ENCODE assay signal across 8 cellular contexts in the genomic region with DNA sequence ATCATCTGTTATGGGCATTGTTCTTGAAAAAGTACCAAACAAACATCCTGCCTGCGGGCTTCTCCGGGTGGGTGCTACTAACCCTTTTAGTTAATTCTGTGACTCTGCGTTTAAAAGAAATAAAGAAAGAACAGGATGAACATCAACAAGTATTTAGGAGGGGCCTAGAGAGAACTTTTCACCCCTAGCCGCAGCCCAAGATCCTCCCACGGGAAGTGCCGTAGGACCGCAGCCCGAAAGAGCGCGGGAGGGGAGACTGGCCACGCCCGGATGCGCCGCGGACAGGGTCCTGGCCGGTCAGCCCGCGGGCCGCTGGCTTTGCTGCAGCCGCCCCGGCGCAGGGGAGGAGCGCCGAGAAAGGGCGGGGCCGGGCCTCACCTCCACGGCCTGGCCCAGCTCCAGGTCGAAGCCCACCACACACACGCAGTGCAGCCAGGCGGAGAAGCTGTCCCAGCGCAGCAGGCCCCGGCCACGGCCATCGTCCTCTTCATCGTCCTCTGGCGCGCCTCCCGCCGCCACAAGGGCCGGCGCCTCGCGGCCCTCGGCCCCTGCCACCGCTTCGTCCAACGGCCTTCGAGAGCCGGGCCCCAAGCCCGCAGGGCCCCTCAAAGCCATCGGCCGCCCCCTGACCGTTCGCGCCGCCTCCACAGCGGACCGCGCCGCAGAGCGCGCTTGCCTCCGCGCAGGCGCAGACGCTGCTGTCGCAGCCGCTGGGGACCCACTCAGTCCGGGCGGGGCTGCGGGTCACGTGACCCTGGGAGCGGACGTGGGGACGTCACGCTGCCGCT. TPM values are rescaled to one million over a fixed set of nuclear protein-coding genes. Genes with fewer than 3 reads are reported as not detected.
A peak's percentile ranks its signal among the peaks of the same experiment; 100 is the strongest.
DNase-seq lines count a peak whose midpoint lies in the region; FAIRE-seq and TF ChIP-seq lines count a peak whose summit lies in the region.

A gene with protein sequence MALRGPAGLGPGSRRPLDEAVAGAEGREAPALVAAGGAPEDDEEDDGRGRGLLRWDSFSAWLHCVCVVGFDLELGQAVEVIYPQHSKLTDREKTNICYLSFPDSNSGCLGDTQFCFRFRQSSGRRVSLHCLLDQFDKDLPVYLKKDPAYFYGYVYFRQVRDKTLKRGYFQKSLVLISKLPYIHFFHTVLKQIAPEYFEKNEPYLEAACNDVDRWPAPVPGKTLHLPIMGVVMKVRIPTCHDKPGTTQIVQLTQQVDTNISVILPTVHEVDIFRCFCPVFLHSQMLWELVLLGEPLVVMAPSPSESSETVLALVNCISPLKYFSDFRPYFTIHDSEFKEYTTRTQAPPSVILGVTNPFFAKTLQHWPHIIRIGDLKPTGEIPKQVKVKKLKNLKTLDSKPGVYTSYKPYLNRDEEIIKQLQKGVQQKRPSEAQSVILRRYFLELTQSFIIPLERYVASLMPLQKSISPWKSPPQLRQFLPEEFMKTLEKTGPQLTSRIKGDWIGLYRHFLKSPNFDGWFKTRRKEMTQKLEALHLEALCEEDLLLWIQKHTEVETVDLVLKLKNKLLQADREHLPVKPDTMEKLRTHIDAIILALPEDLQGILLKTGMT (minus strand): TSS at position 674 of the 788 bp plus-strand sequence. CDS start 59 bp downstream, at position 615.

- peak within 1 kb of the TSS; percentile 92 for H3K27ac Mint-ChIP-seq in neural progenitor cell

- peak within 1 kb of the TSS; percentile 49 for H3K4me3 ChIP-seq in HAP-1
- H3K4me3 ChIP-seq in MM.1S (ENCODE audit: low read length): peak within 1 kb of the TSS; percentile 94
- peak within 1 kb of the TSS; percentile 56 to 95 for H3K4me3 ChIP-seq in foreskin fibroblast (ENCODE audit: low read depth in 1 of 2, low read length in 2 of 2)
- peak within 1 kb of the TSS; percentile 61 for H3K4me3 ChIP-seq in neural progenitor cell
- H3K4me3 ChIP-seq in stomach smooth muscle (ENCODE audit: low read length in 2 of 2): peak within 1 kb of the TSS; percentile 80 to 91

- H4K20me1 ChIP-seq in MM.1S (ENCODE audit: insufficient read depth, low read length) (no peaks in the 10 kb centered on the region), neural progenitor cell (ENCODE audit: low read depth) (peaks cover 35% of the 10 kb centered on the region)

- H3K27me3 ChIP-seq in HAP-1 (ENCODE audit: low read depth) (no peaks in the 10 kb centered on the region), MM.1S (replicated peaks; ENCODE audit: insufficient read depth, low read length) (no peaks in the 10 kb centered on the region), neural progenitor cell (no peaks in the 10 kb centered on the region), stomach smooth muscle (ENCODE audit: control insufficient read depth in 1 of 2, insufficient read depth in 2 of 2, low read length in 2 of 2) (no peaks in the 10 kb centered on the region)

- no peaks in the 10 kb centered on the region for H3K36me3 ChIP-seq in HAP-1 (replicated peaks)
- H3K36me3 ChIP-seq in MM.1S (replicated peaks; ENCODE audit: insufficient read depth, low read length): no peaks in the 10 kb centered on the region
- H3K36me3 ChIP-seq in neural progenitor cell: no peaks in the 10 kb centered on the region
- H3K36me3 ChIP-seq in stomach smooth muscle (ENCODE audit: control insufficient read depth in 2 of 2, insufficient read depth in 2 of 2, low read length in 2 of 2): no peaks in the 10 kb centered on the region

- H3K27ac ChIP-seq in MM.1S (ENCODE audit: low read length): peak within 1 kb of the TSS; percentile 97
- H3K27ac ChIP-seq in neural progenitor cell: peak within 1 kb of the TSS; percentile 94
- H3K27ac ChIP-seq in stomach smooth muscle (ENCODE audit: low read length): peak within 1 kb of the TSS; percentile 92

- DNase-seq in HAP-1 (ENCODE audit: low spot score in 2 of 2): peak; percentile 90 to 97
- peak; percentile 97 for DNase-seq in MM.1S
- peak; percentile 96 for DNase-seq in SIG-M5 treated with dmso at 0.1 percent for 504 hours (lab: John Stamatoyannopoulos, UW; ENCODE audit: unreplicated experiment)
- DNase-seq in activated gamma-delta T cell treated with anti-CD3 and anti-CD28 coated beads, Interleukin-2, amount 50 U/mL, for 16 hours (ENCODE audit: low read depth): peak; percentile 96
- peak; percentile 91 to 97 for DNase-seq in foreskin fibroblast
- DNase-seq in neural progenitor cell (ENCODE audit: low spot score): peak; percentile 96

- FAIRE-seq in G401.6 (lab: Jason Lieb, UNC): peak; percentile 74

- peaks cover 3% of the 10 kb centered on the region for H3K27me3 Mint-ChIP-seq in neural progenitor cell (ENCODE audit: insufficient read depth, low read depth)

- H3K4me2 ChIP-seq in MM.1S (ENCODE audit: low read depth, low read length) (peak within 1 kb of the TSS; percentile 81), neural progenitor cell (peak within 1 kb of the TSS; percentile 74)

- H3K9me3 ChIP-seq in HAP-1: no peaks in the 10 kb centered on the region
- H3K9me3 ChIP-seq in MM.1S (replicated peaks; ENCODE audit: insufficient read depth, low read length): no peaks in the 10 kb centered on the region
- H3K9me3 ChIP-seq in neural progenitor cell (ENCODE audit: low read depth): no peaks in the 10 kb centered on the region
- H3K9me3 ChIP-seq in stomach smooth muscle (ENCODE audit: control insufficient read depth in 2 of 2, low read length in 2 of 2): no peaks in the 10 kb centered on the region

- TF ChIP-seq CTCF in MM.1S (IDR thresholded peaks at IDR 0.05; ENCODE audit: low read length) (no peak), foreskin fibroblast (IDR thresholded peaks at IDR 0.05; ENCODE audit: low read depth, low read length) (no peak), neural progenitor cell (IDR thresholded peaks at IDR 0.05) (no peak)

- H3K9me3 Mint-ChIP-seq in neural progenitor cell: no peaks in the 10 kb centered on the region

- H3K36me3 Mint-ChIP-seq in neural progenitor cell: no peaks in the 10 kb centered on the region

- H3K79me2 ChIP-seq in MM.1S (ENCODE audit: low read length): peaks cover 48% of the 10 kb centered on the region
- peaks cover 48% of the 10 kb centered on the region for H3K79me2 ChIP-seq in neural progenitor cell (ENCODE audit: low read depth)

- H3K9ac ChIP-seq in MM.1S (ENCODE audit: low read length) (peak within 1 kb of the TSS; percentile 99), neural progenitor cell (peak within 1 kb of the TSS; percentile 67), stomach smooth muscle (ENCODE audit: low read length in 2 of 2) (peak within 1 kb of the TSS; percentile 90 to 94)

- peaks cover 24% of the 10 kb centered on the region for H3K4me1 Mint-ChIP-seq in neural progenitor cell

- peak within 1 kb of the TSS; percentile 92 for H2AFZ ChIP-seq in MM.1S (ENCODE audit: low read length)
- peak within 1 kb of the TSS; percentile 89 for H2AFZ ChIP-seq in neural progenitor cell (replicated peaks)

- H3K4me1 ChIP-seq in HAP-1: peaks cover 11% of the 10 kb centered on the region
- peaks cover 22% of the 10 kb centered on the region for H3K4me1 ChIP-seq in MM.1S (ENCODE audit: low read length)
- H3K4me1 ChIP-seq in neural progenitor cell: peaks cover 22% of the 10 kb centered on the region
- H3K4me1 ChIP-seq in stomach smooth muscle (ENCODE audit: control insufficient read depth, insufficient read depth, low read length): peaks cover 21% of the 10 kb centered on the region

- in situ Hi-C loops in HAP-1 (cut with MboI; ENCODE audit: low sequenced_read_pairs): no loop called here

- H3K9me2 ChIP-seq in MM.1S (replicated peaks; ENCODE audit: insufficient read depth, low read length): no peaks in the 10 kb centered on the region

- H3K4me3 Mint-ChIP-seq in neural progenitor cell: peak within 1 kb of the TSS; percentile 93

- H3F3A ChIP-seq in MM.1S (ENCODE audit: insufficient read depth, low read length) (peaks cover 8% of the 10 kb centered on the region), neural progenitor cell (ENCODE audit: low read depth) (peaks cover 50% of the 10 kb centered on the region)

RNA-seq across cellular contexts. Expression of the gene that starts here (rescaled TPM):
- total RNA-seq in neural progenitor cell (ENCODE audit: low replicate concordance): 29.5 and 35.4 TPM in 2 replicates

Comparison
In these comparisons a context has a peak if more than half of its experiments do, and no peak if none do; other contexts are left out.
1. Peak in every context shown above with its lines: DNase-seq, H3K4me3 ChIP-seq and H3K27ac ChIP-seq.